12 cellular contexts compared by ENCODE assay signal in the genomic region with DNA sequence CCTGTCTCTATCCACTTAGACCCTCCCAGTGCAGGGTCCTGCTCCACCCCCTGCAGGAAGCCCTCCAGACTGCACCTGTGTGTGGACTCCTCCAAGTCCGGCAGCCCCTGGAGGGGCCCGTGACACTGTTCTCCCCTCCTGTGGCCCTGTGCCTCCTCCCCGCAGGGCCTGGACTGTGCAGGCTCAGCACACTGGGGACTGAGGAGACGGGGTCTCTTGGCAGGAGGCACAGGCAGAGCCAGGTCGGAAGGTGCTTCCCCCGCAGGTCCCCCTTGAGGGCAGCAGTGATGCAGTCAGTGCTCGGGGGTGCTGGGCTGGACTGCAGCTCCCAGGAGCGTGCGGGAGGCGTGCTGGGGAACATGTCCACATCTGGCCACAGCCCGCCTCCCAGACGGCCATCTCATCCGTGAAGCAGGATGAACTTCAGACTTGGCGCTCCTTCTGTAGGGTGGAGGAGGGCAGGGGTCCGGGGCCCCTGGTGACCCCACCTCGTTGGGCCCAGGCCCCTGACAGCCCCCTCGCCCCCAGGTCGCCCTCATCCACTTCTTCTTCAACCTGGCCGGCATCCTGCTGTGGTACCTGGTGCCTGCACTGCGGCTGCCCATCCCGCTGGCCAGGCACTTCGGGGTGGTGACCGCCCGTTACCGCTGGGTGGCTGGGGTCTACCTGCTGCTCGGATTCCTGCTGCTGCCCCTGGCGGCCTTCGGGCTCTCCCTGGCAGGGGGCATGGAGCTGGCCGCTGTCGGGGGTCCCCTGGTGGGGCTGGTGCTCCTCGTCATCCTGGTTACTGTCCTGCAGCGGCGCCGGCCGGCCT. TPM values are rescaled to one million over a fixed set of nuclear protein-coding genes. Genes with fewer than 3 reads are reported as not detected.
DNase-seq lines count a peak whose midpoint lies in the region; ATAC-seq and TF ChIP-seq lines count a peak whose summit lies in the region.
"Had no signal": no experiment of that assay in that cellular context is flagged by ENCODE, and none has a peak within 500 bp of the region (broad histone marks: within the 10 kb centered on the region; RNA-seq: fewer than 3 reads in every experiment).

No MANE protein-coding gene starts in this region.

- H3K9me3 ChIP-seq in DND-41 (ENCODE audit: insufficient read depth, low read length, severe bottlenecking) = no peaks in the 10 kb centered on the region
- H3K9me3 ChIP-seq in testis = no peaks in the 10 kb centered on the region
- H3K9me3 ChIP-seq: adrenal gland had no signal

- H3K27me3 ChIP-seq in DND-41 (ENCODE audit: insufficient read depth, low read length, poor library complexity) = no peaks in the 10 kb centered on the region
- H3K27me3 ChIP-seq in rectal smooth muscle tissue (ENCODE audit: control insufficient read depth, insufficient read depth, low read length) = peaks cover 21% of the 10 kb centered on the region
- H3K27me3 ChIP-seq in testis = no peaks in the 10 kb centered on the region

- no peak overlapping the region for H3K27ac ChIP-seq in DND-41 (ENCODE audit: low read length)
- no peak overlapping the region for H3K27ac ChIP-seq in coronary artery
- H3K27ac ChIP-seq in rectal smooth muscle tissue (ENCODE audit: low read depth, low read length) = no peak overlapping the region
- H3K27ac ChIP-seq in testis = no peak overlapping the region
- H3K27ac ChIP-seq: adrenal gland had no signal

- no peak for DNase-seq in DND-41
- DNase-seq in HuH-7 (ENCODE audit: low spot score) = peak; percentile 68
- DNase-seq in coronary artery (ENCODE audit: low spot score) = no peak
- DNase-seq in testis = no peak
- DNase-seq in NCI-H2107 treated with DMSO at 0.1 percent for 48 hours (lab: John Stamatoyannopoulos, UW; ENCODE audit: unreplicated experiment) = no peak
- DNase-seq in activated CD8-positive, alpha-beta memory T cell treated with anti-CD3 and anti-CD28 coated beads, Interleukin-2, amount 50 U/mL, for 48 hours = no peak
- DNase-seq in A172 (ENCODE audit: low spot score) = no peak
- DNase-seq: NCI-H187 treated with DMSO at 0.1 percent for 48 hours had no signal

- no peak overlapping the region for H2AFZ ChIP-seq in DND-41 (ENCODE audit: low read depth, low read length)

- H3K4me3 ChIP-seq in DND-41 (ENCODE audit: low read depth in 1 of 2, low read length in 2 of 2) (no peak overlapping the region), coronary artery (peak overlapping the region; percentile 51), rectal smooth muscle tissue (ENCODE audit: low read length) (peak overlapping the region; percentile 2), testis (no peak overlapping the region)
- H3K4me3 ChIP-seq: adrenal gland had no signal

- no peak for TF ChIP-seq POLR2A in testis (IDR thresholded peaks at IDR 0.05)

- WGBS in testis, 2 donors = 67 to 72% methylated on average over 16 to 34 of the region's 35 CpGs

- H3K4me1 ChIP-seq in DND-41 (ENCODE audit: insufficient read depth, low read length) (peaks cover 37% of the 10 kb centered on the region), rectal smooth muscle tissue (ENCODE audit: control insufficient read depth, insufficient read depth, low read length) (peaks cover 11% of the 10 kb centered on the region), testis (peaks cover 36% of the 10 kb centered on the region)

- intact Hi-C loops in testis (cut with DNase I; ENCODE audit: low total_unique reads) = no loop called here

- H4K20me1 ChIP-seq in DND-41 (ENCODE audit: insufficient read depth, low read length) = peaks cover 13% of the 10 kb centered on the region; the same call in 1 of the 2 replicates

- peak overlapping the region; percentile 52; the same call in 1 of the 2 replicates for H3K4me2 ChIP-seq in DND-41 (ENCODE audit: insufficient read depth, low read length)

- TF ChIP-seq CTCF in DND-41 (IDR thresholded peaks at IDR 0.05; ENCODE audit: borderline replicate concordance, extremely low read depth, low read length, poor library complexity, severe bottlenecking) (no peak), coronary artery (IDR thresholded peaks at IDR 0.05) (no peak), testis (IDR thresholded peaks at IDR 0.05) (no peak)

- peaks cover 9% of the 10 kb centered on the region for H3K79me2 ChIP-seq in DND-41 (ENCODE audit: insufficient read depth, low read length)

- H3K9ac ChIP-seq in DND-41 (ENCODE audit: low read depth, low read length) (peak overlapping the region; percentile 38; the same call in 1 of the 2 replicates), rectal smooth muscle tissue (ENCODE audit: low read length) (no peak overlapping the region)

- ATAC-seq in DND-41 (ENCODE audit: insufficient read depth, low read depth) = no peak

- H3K36me3 ChIP-seq in DND-41 (ENCODE audit: insufficient read depth, low read length) = no peaks in the 10 kb centered on the region; the same call in 1 of the 2 replicates
- no peaks in the 10 kb centered on the region for H3K36me3 ChIP-seq in rectal smooth muscle tissue (ENCODE audit: control insufficient read depth, insufficient read depth, low read length)
- H3K36me3 ChIP-seq in testis (ENCODE audit: low read depth, missing control alignments) = no peaks in the 10 kb centered on the region
- H3K36me3 ChIP-seq: adrenal gland had no signal

RNA-seq across cellular contexts. Expression of gene SLC34A3, which starts 4.9 kb away (rescaled TPM):
- total RNA-seq in testis = under 1 TPM; 0.24 to 0.25 TPM
- polyA plus RNA-seq in testis (ENCODE audit: insufficient read depth, low read depth, low replicate concordance) = 0.15 TPM
- 1.1 and 1.6 TPM in 2 replicates for total RNA-seq in A172 (2014; rRNA removed; shearing (Covaris generic))
- total RNA-seq: activated B cell treated with CpG ODN at 0.5 μM for 24 hours, adrenal gland had no signal
- polyA plus RNA-seq: adrenal gland, IgD-negative memory B cell had no signal

RNA-seq across cellular contexts. Expression of gene TUBB4B, which starts 5.5 kb away (rescaled TPM):
- 100 to 1,000 TPM; 856 to 940 TPM for total RNA-seq in testis
- 1,777 TPM for polyA plus RNA-seq in testis (ENCODE audit: insufficient read depth, low read depth, low replicate concordance)
- 599 and 717 TPM in 2 replicates for total RNA-seq in A172 (2014; rRNA removed; shearing (Covaris generic))

RNA-seq across cellular contexts. Expression of gene RNF224, which starts 8.3 kb away (rescaled TPM):
- total RNA-seq in testis = under 1 TPM; 0.37 to 0.71 TPM
- 0.17 TPM for polyA plus RNA-seq in testis (ENCODE audit: insufficient read depth, low read depth, low replicate concordance)
- 0.86 and 1.1 TPM in 2 replicates for total RNA-seq in A172 (2014; rRNA removed; shearing (Covaris generic))
- total RNA-seq: activated B cell treated with CpG ODN at 0.5 μM for 24 hours, adrenal gland had no signal
- polyA plus RNA-seq: adrenal gland, IgD-negative memory B cell had no signal

RNA-seq across cellular contexts. Expression of gene CYSRT1, which starts 10.7 kb away (rescaled TPM):
- 1 to 10 TPM; 3.7 to 5.6 TPM for total RNA-seq in testis
- 3.0 TPM for polyA plus RNA-seq in testis (ENCODE audit: insufficient read depth, low read depth, low replicate concordance)
- 5.1 and 5.4 TPM in 2 replicates for total RNA-seq in A172 (2014; rRNA removed; shearing (Covaris generic))
- polyA plus RNA-seq: IgD-negative memory B cell had no signal

RNA-seq across cellular contexts. Expression of gene RNF208, which starts 13.6 kb away (rescaled TPM):
- total RNA-seq in testis = 1 to 10 TPM; 3.0 to 4.1 TPM
- 7.7 TPM for polyA plus RNA-seq in testis (ENCODE audit: insufficient read depth, low read depth, low replicate concordance)
- total RNA-seq in A172 (2014; rRNA removed; shearing (Covaris generic)) = 0.09 and 0.17 TPM in 2 replicates
- polyA plus RNA-seq: IgD-negative memory B cell had no signal

Comparison
In these comparisons a context has a peak if more than half of its experiments do, and no peak if none do; other contexts are left out.
1. H3K4me3 ChIP-seq: peak in coronary artery (single experiment) and rectal smooth muscle tissue (single experiment); none in DND-41 (0 of 2) and testis (0 of 2).